In genomic region chr14:74238974-74239847, GRCh38 we compare ENCODE assay signal across 1 cellular context.
TF ChIP-seq lines count a peak whose summit lies in the region.

VSX2 (plus strand) TSS chr14:74239449; CDS start chr14:74239562, 113 bp downstream.

TF ChIP-seq in IMR-90, 13 proteins besides CTCF, POLR2A, EP300 and RAD21 (continued from another document):
- TF ChIP-seq CHD1 (IDR thresholded peaks at IDR 0.05; ENCODE audit: low read depth, low read length), result no peak
- TF ChIP-seq BHLHE40 (IDR thresholded peaks at IDR 0.05; ENCODE audit: low read depth, low read length), result no peak
- no peak for TF ChIP-seq MXI1 (IDR thresholded peaks at IDR 0.05; ENCODE audit: borderline replicate concordance, low read depth, low read length)
- no peak for TF ChIP-seq MAZ (IDR thresholded peaks at IDR 0.05; ENCODE audit: borderline replicate concordance, low read depth, low read length)
- TF ChIP-seq CEBPB (IDR thresholded peaks at IDR 0.05; ENCODE audit: low read depth, low read length), result no peak
- no peak for TF ChIP-seq RFX5 (IDR thresholded peaks at IDR 0.05; ENCODE audit: low read depth, low read length)
- no peak for TF ChIP-seq ELK1 (IDR thresholded peaks at IDR 0.05; ENCODE audit: borderline replicate concordance, low read depth, low read length)
